Comparison of ENCODE assay signal across 21 cellular contexts in genomic region chr3:53183514-53183913, GRCh38. TPM values are rescaled to one million over a fixed set of nuclear protein-coding genes. Genes with fewer than 3 reads are reported as not detected.
"Had no signal": no experiment of that assay in that cellular context is flagged by ENCODE, and none has a peak within 500 bp of the region (broad histone marks: within the 10 kb centered on the region; RNA-seq: fewer than 3 reads in every experiment).

No MANE protein-coding gene starts in this region.

- ATAC-seq: left lobe of liver; natural killer cell; stimulated activated effector memory CD8-positive, alpha-beta T cell treated with anti-CD3 and anti-CD28 coated beads, Interleukin-12 subunit alpha, Interleukin-12 subunit beta, amount 100 ng/mL, for 72 hours had no signal

- H3K4me2 ChIP-seq: smooth muscle cell had no signal

- H3K9me3 ChIP-seq: esophagus squamous epithelium, neutrophil, suprapubic skin, vagina had no signal

- H3K79me2 ChIP-seq: parathyroid adenoma had no signal

- H3K9ac ChIP-seq: parathyroid adenoma had no signal

- H3K27ac ChIP-seq: coronary artery, neutrophil, parathyroid adenoma, suprapubic skin, vagina had no signal

- FAIRE-seq: endothelial cell of umbilical vein, keratinocyte had no signal

- H3K4me3 ChIP-seq: coronary artery, esophagus squamous epithelium, lung, smooth muscle cell, suprapubic skin, vagina had no signal

- H3K27me3 ChIP-seq: esophagus squamous epithelium, neutrophil, suprapubic skin, vagina had no signal

- DNase-seq: dermis blood vessel endothelial cell; effector memory CD4-positive, alpha-beta T cell; esophagus squamous epithelium; foreskin melanocyte; hypothalamus; natural killer cell; stimulated activated CD4-positive, alpha-beta T cell treated with anti-CD3 and anti-CD28 coated beads, Interleukin-2, amount 100 ng/mL, for 24 hours; stimulated activated CD4-positive, alpha-beta T cell treated with anti-CD3 and anti-CD28 coated beads, Interleukin-4, amount 100 ng/mL, for 24 hours; trophoblast cell had no signal

- H3K4me1 ChIP-seq: parathyroid adenoma, suprapubic skin, vagina had no signal

- H2AFZ ChIP-seq: parathyroid adenoma had no signal

RNA-seq across cellular contexts. Expression of gene PRKCD, which starts 22.5 kb away (rescaled TPM):
- polyA plus RNA-seq: neural cell had no signal
